ENCODE assay signal across 8 cellular contexts in the genomic region with DNA sequence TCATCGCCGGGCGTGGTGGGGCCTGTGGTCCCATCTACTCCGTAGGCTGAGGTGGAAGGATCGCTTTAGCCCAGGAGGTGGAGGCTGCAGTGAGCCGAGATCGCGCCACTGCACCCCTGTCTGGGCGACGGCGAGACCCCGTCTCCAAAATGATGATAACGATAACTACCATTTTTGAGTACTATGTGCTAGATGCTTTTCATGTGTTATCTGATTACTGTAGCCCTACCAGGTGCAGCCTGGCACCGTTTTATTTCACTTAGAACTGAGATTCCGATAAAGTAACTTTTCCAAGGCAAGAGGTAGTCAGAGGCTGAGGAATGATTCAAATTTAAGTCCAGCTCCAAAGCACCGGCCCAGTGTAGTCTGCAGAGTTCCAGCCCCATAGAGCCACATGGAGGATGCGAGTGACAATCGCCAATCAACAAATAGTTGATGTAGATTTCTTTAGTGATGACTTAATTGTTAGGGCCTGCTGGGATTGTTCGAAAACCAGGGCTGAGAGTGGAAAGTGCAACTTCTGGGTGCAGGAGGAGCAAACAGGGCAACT. TPM values are rescaled to one million over a fixed set of nuclear protein-coding genes. Genes with fewer than 3 reads are reported as not detected.
DNase-seq lines count a peak whose midpoint lies in the region; ATAC-seq, FAIRE-seq and TF ChIP-seq lines count a peak whose summit lies in the region.

No MANE protein-coding gene starts in this region.

- peak overlapping the region; percentile 84 for H2AFZ ChIP-seq in endothelial cell of umbilical vein (ENCODE audit: low read depth, low read length)

- H4K20me1 ChIP-seq in endothelial cell of umbilical vein (replicated peaks; ENCODE audit: control insufficient read depth, extremely low read depth, insufficient read depth, low read length), result no peaks in the 10 kb centered on the region

- H3K4me1 ChIP-seq in Peyer's patch (peaks cover 0 to 17% (median 2%) of the 10 kb centered on the region in 4 donors), endothelial cell of umbilical vein (ENCODE audit: control insufficient read depth, extremely low read depth, insufficient read depth, low read length) (peaks cover 14% of the 10 kb centered on the region), neutrophil (ENCODE audit: control insufficient read depth in 1 of 2, insufficient read depth in 1 of 2, low read depth in 1 of 2, low read length in 1 of 2) (peaks cover 13 to 15% of the 10 kb centered on the region in 2 experiments)

- H3K9ac ChIP-seq in endothelial cell of umbilical vein (replicated peaks; ENCODE audit: extremely low read depth, insufficient read depth, low read length), result peak overlapping the region; percentile 99

- no peaks in the 10 kb centered on the region for H3K9me3 Mint-ChIP-seq in activated CD4-positive, alpha-beta T cell treated with anti-CD3 and anti-CD28 coated beads, Interleukin-2, amount 10 ng/mL, durations not matched to agents 24 days and 14 days

- peaks cover 14% of the 10 kb centered on the region for H3K36me3 Mint-ChIP-seq in activated CD4-positive, alpha-beta T cell treated with anti-CD3 and anti-CD28 coated beads, Interleukin-2, amount 10 ng/mL, durations not matched to agents 24 days and 14 days (ENCODE audit: low read depth)

- POLR2A ChIA-PET in endothelial cell of umbilical vein (lab: Charles Lee), result interaction anchor here (0.8 kb wide), 1 partner anchor 51 kb away, joined by 3 read pairs; no protein-coding TSS in a partner anchor

- H3K4me3 ChIP-seq in Peyer's patch (peak overlapping the region; percentile 74 to 89 (median 82)), endothelial cell of umbilical vein (replicated peaks in 1 of 3; ENCODE audit: insufficient read depth in 1 of 3, low read depth in 1 of 3, low read length in 3 of 3) (peak overlapping the region; percentile 62 to 95 (median 92)), neutrophil (ENCODE audit: low read depth in 1 of 2, low read length in 1 of 2) (peak overlapping the region; percentile 81 to 84)

- H3K27me3 ChIP-seq in Peyer's patch (no peaks in the 10 kb centered on the region), endothelial cell of umbilical vein (ENCODE audit: control insufficient read depth in 2 of 2, insufficient read depth in 2 of 2, low read length in 2 of 2) (no peaks in the 10 kb centered on the region), neutrophil (no peaks in the 10 kb centered on the region)

- no peak for ATAC-seq in HG02884 (IDR thresholded peaks at IDR 0.05; ENCODE audit: unreplicated experiment)

- TSS peak; percentile 44 for BruUV-seq in endothelial cell of umbilical vein (replicated peaks; lab: Mats Ljungman, UMichigan)

- peaks cover 28% of the 10 kb centered on the region for H3K4me1 Mint-ChIP-seq in activated CD4-positive, alpha-beta T cell treated with anti-CD3 and anti-CD28 coated beads, Interleukin-2, amount 10 ng/mL, durations not matched to agents 24 days and 14 days

- H3K27me3 Mint-ChIP-seq in activated CD4-positive, alpha-beta T cell treated with anti-CD3 and anti-CD28 coated beads, Interleukin-2, amount 10 ng/mL, durations not matched to agents 24 days and 14 days, result no peaks in the 10 kb centered on the region

- H3K4me2 ChIP-seq in endothelial cell of umbilical vein (ENCODE audit: insufficient read depth, low read length), result peak overlapping the region; percentile 92

- intact Hi-C loops in activated CD4-positive, alpha-beta T cell treated with anti-CD3 and anti-CD28 coated beads, Interleukin-2, amount 10 ng/mL, durations not matched to agents 24 days and 14 days (cut with micrococcal nuclease), result loop anchor here (5.0 kb wide), 1 partner anchor 555 kb away; the partner anchor contains the start of gene FAM120B
- intact Hi-C loops in endothelial cell of umbilical vein (cut with micrococcal nuclease), result loop anchor here (5.0 kb wide), 1 partner anchor 540 kb away; no protein-coding TSS in a partner anchor

- H3K9me3 ChIP-seq in Peyer's patch (no peaks in the 10 kb centered on the region), endothelial cell of umbilical vein (replicated peaks; ENCODE audit: control insufficient read depth, insufficient read depth, low read length) (no peaks in the 10 kb centered on the region), neutrophil (no peaks in the 10 kb centered on the region)

- H3K4me3 Mint-ChIP-seq in activated CD4-positive, alpha-beta T cell treated with anti-CD3 and anti-CD28 coated beads, Interleukin-2, amount 10 ng/mL, durations not matched to agents 24 days and 14 days, result peak overlapping the region; percentile 100

- TF ChIP-seq CTCF in Peyer's patch (IDR thresholded peaks at IDR 0.05) (no peak), endothelial cell of umbilical vein (IDR thresholded peaks at IDR 0.05; ENCODE audit: extremely low read depth in 1 of 2, insufficient read depth in 1 of 2, low read depth in 1 of 2, low read length in 2 of 2) (no peak), neutrophil (IDR thresholded peaks at IDR 0.05) (no peak)

- H3K36me3 ChIP-seq in Peyer's patch (peaks cover 0 to 9% (median 0%) of the 10 kb centered on the region in 3 donors), endothelial cell of umbilical vein (ENCODE audit: control insufficient read depth in 2 of 2, extremely low read depth in 1 of 2, insufficient read depth in 2 of 2, low read length in 2 of 2) (no peaks in the 10 kb centered on the region), neutrophil (peaks cover 6% of the 10 kb centered on the region)

- H3K9me1 ChIP-seq in endothelial cell of umbilical vein (replicated peaks; ENCODE audit: control insufficient read depth, extremely low read depth, insufficient read depth, low read length), result no peaks in the 10 kb centered on the region

- DNase-seq in activated CD4-positive, alpha-beta T cell treated with anti-CD3 and anti-CD28 coated beads, Interleukin-2, amount 10 ng/mL, durations not matched to agents 24 days and 14 days, result no peak
- DNase-seq in activated CD4-positive, alpha-beta T cell treated with anti-CD3 and anti-CD28 coated beads, Interleukin-2, amount 50 U/mL, for 1 hour, result no peak
- DNase-seq in Peyer's patch, result no peak
- DNase-seq in endothelial cell of umbilical vein (ENCODE audit: low read depth, low spot score), result no peak
- no peak for DNase-seq in activated CD4-positive, CD25-positive, alpha-beta regulatory T cell treated with anti-CD3 and anti-CD28 coated beads, Interleukin-2, amount 50 U/mL, for 72 hours
- no peak for DNase-seq in kidney tubule cell (ENCODE audit: low spot score)

- TF ChIP-seq POLR2A in Peyer's patch (IDR thresholded peaks at IDR 0.05), result no peak
- TF ChIP-seq POLR2A in endothelial cell of umbilical vein (IDR thresholded peaks at IDR 0.05; ENCODE audit: low read depth, low read length), result no peak

- H3K79me2 ChIP-seq in endothelial cell of umbilical vein (ENCODE audit: control insufficient read depth, insufficient read depth, low read length), result peaks cover 11% of the 10 kb centered on the region

- peak overlapping the region; percentile 91 to 97 (median 94) for H3K27ac ChIP-seq in Peyer's patch
- H3K27ac ChIP-seq in endothelial cell of umbilical vein (ENCODE audit: insufficient read depth, low read depth, low read length), result peak overlapping the region; percentile 83
- peak overlapping the region; percentile 83 for H3K27ac ChIP-seq in neutrophil

- peak; percentile 47 for FAIRE-seq in endothelial cell of umbilical vein (lab: Jason Lieb, UNC)

- CTCF ChIA-PET in endothelial cell of umbilical vein (lab: Charles Lee), result interaction anchor here (1.0 to 2.0 kb wide), 6 partner anchors 11 to 765 kb away, joined by 3 to 5 read pairs (median 4); no protein-coding TSS in a partner anchor

- H3K27ac Mint-ChIP-seq in activated CD4-positive, alpha-beta T cell treated with anti-CD3 and anti-CD28 coated beads, Interleukin-2, amount 10 ng/mL, durations not matched to agents 24 days and 14 days, result peak overlapping the region; percentile 94

- dilution Hi-C loops in endothelial cell of umbilical vein (cut with MboI; ENCODE audit: extremely low pct_ligation_motif_present, low sequenced_read_pairs), result no loop called here

RNA-seq across cellular contexts. Expression of gene ERMARD, which starts 0.7 kb away (rescaled TPM):
- total RNA-seq in activated CD4-positive, alpha-beta T cell treated with anti-CD3 and anti-CD28 coated beads, Interleukin-2, amount 10 ng/mL, durations not matched to agents 24 days and 14 days, result 26.2 and 27.9 TPM in 2 replicates
- total RNA-seq in Peyer's patch (10 to 100 TPM; 21.7 to 82.5 (median 32.6) TPM), endothelial cell of umbilical vein (18.8 and 23.8 TPM in 2 replicates)
- 33.7 and 36.4 TPM in 2 replicates for polyA plus RNA-seq in endothelial cell of umbilical vein
- polyA plus RNA-seq in endothelial cell of umbilical vein (2011; cell fraction: cytosol; rRNA removed), result 18.9 and 24.0 TPM in 2 replicates
- polyA plus RNA-seq in endothelial cell of umbilical vein (2011; cell fraction: nucleus; rRNA removed), result 91.4 and 99.9 TPM in 2 replicates
- polyA plus RNA-seq in endothelial cell of umbilical vein (2012), result 10.8 and 21.9 TPM in 2 replicates
- 26.3 and 31.9 TPM in 2 replicates for polyA minus RNA-seq in endothelial cell of umbilical vein
- 6.5 TPM for polyA minus RNA-seq in endothelial cell of umbilical vein (2011; cell fraction: cytosol; rRNA and poly(A)+ RNA removed)
- 16.2 and 27.2 TPM in 2 replicates for polyA minus RNA-seq in endothelial cell of umbilical vein (2011; cell fraction: nucleus; rRNA and poly(A)+ RNA removed)

RNA-seq across cellular contexts. Expression of gene DYNLT2, which starts 0.8 kb away (rescaled TPM):
- 2.1 TPM in 2 replicates for total RNA-seq in activated CD4-positive, alpha-beta T cell treated with anti-CD3 and anti-CD28 coated beads, Interleukin-2, amount 10 ng/mL, durations not matched to agents 24 days and 14 days
- 1 to 10 TPM; 3.9 to 6.0 (median 4.0) TPM for total RNA-seq in Peyer's patch
- 0.88 and 1.5 TPM in 2 replicates for total RNA-seq in endothelial cell of umbilical vein
- 0.21 and 0.39 TPM in 2 replicates for polyA plus RNA-seq in endothelial cell of umbilical vein
- 0.36 and 0.38 TPM in 2 replicates for polyA plus RNA-seq in endothelial cell of umbilical vein (2011; cell fraction: cytosol; rRNA removed)
- 0.91 and 2.7 TPM in 2 replicates for polyA plus RNA-seq in endothelial cell of umbilical vein (2011; cell fraction: nucleus; rRNA removed)
- polyA plus RNA-seq in endothelial cell of umbilical vein (2012), result 0.31 and 0.79 TPM in 2 replicates
- 0.34 and 0.53 TPM in 2 replicates for polyA minus RNA-seq in endothelial cell of umbilical vein
- polyA minus RNA-seq in endothelial cell of umbilical vein (2011; cell fraction: cytosol; rRNA and poly(A)+ RNA removed), result not detected
- 1.3 and 1.6 TPM in 2 replicates for polyA minus RNA-seq in endothelial cell of umbilical vein (2011; cell fraction: nucleus; rRNA and poly(A)+ RNA removed)

RNA-seq across cellular contexts. Expression of gene PHF10, which starts 27.8 kb away (rescaled TPM):
- 91.2 and 92.2 TPM in 2 replicates for total RNA-seq in activated CD4-positive, alpha-beta T cell treated with anti-CD3 and anti-CD28 coated beads, Interleukin-2, amount 10 ng/mL, durations not matched to agents 24 days and 14 days
- total RNA-seq in Peyer's patch, result 10 to 100 TPM; 23.3 to 46.0 (median 30.6) TPM
- 62.4 and 62.6 TPM in 2 replicates for total RNA-seq in endothelial cell of umbilical vein
- 16.3 and 19.1 TPM in 2 replicates for polyA plus RNA-seq in endothelial cell of umbilical vein
- 31.6 and 32.6 TPM in 2 replicates for polyA plus RNA-seq in endothelial cell of umbilical vein (2011; cell fraction: cytosol; rRNA removed)
- polyA plus RNA-seq in endothelial cell of umbilical vein (2011; cell fraction: nucleus; rRNA removed), result 73.6 and 98.4 TPM in 2 replicates
- 29.6 and 42.4 TPM in 2 replicates for polyA plus RNA-seq in endothelial cell of umbilical vein (2012)
- 18.7 and 21.0 TPM in 2 replicates for polyA minus RNA-seq in endothelial cell of umbilical vein
- 19.0 TPM for polyA minus RNA-seq in endothelial cell of umbilical vein (2011; cell fraction: cytosol; rRNA and poly(A)+ RNA removed)
- polyA minus RNA-seq in endothelial cell of umbilical vein (2011; cell fraction: nucleus; rRNA and poly(A)+ RNA removed), result 39.4 and 75.5 TPM in 2 replicates

RNA-seq across cellular contexts. Expression of gene C6orf120, which starts 50.2 kb away (rescaled TPM):
- 23.2 and 23.8 TPM in 2 replicates for total RNA-seq in activated CD4-positive, alpha-beta T cell treated with anti-CD3 and anti-CD28 coated beads, Interleukin-2, amount 10 ng/mL, durations not matched to agents 24 days and 14 days
- 10 to 100 TPM; 19.0 to 41.5 (median 31.4) TPM for total RNA-seq in Peyer's patch
- total RNA-seq in endothelial cell of umbilical vein, result 28.2 and 30.1 TPM in 2 replicates
- 13.8 and 13.9 TPM in 2 replicates for polyA plus RNA-seq in endothelial cell of umbilical vein
- polyA plus RNA-seq in endothelial cell of umbilical vein (2011; cell fraction: cytosol; rRNA removed), result 9.1 and 10.5 TPM in 2 replicates
- polyA plus RNA-seq in endothelial cell of umbilical vein (2011; cell fraction: nucleus; rRNA removed), result 6.1 and 7.2 TPM in 2 replicates
- 17.9 and 21.9 TPM in 2 replicates for polyA plus RNA-seq in endothelial cell of umbilical vein (2012)
- 14.6 and 16.0 TPM in 2 replicates for polyA minus RNA-seq in endothelial cell of umbilical vein
- 7.3 TPM for polyA minus RNA-seq in endothelial cell of umbilical vein (2011; cell fraction: cytosol; rRNA and poly(A)+ RNA removed)
- 12.1 and 18.8 TPM in 2 replicates for polyA minus RNA-seq in endothelial cell of umbilical vein (2011; cell fraction: nucleus; rRNA and poly(A)+ RNA removed)

RNA-seq across cellular contexts. Expression of gene WDR27, which starts 50.3 kb away (rescaled TPM):
- total RNA-seq in activated CD4-positive, alpha-beta T cell treated with anti-CD3 and anti-CD28 coated beads, Interleukin-2, amount 10 ng/mL, durations not matched to agents 24 days and 14 days, result 29.0 and 33.3 TPM in 2 replicates
- total RNA-seq in Peyer's patch (100 to 1,000 TPM in 1 of 4 donors, 10 to 100 TPM in 3; 23.1 to 101 (median 75.8) TPM), endothelial cell of umbilical vein (69.7 and 75.2 TPM in 2 replicates)
- polyA plus RNA-seq in endothelial cell of umbilical vein, result 51.1 and 60.1 TPM in 2 replicates
- 9.9 and 15.5 TPM in 2 replicates for polyA plus RNA-seq in endothelial cell of umbilical vein (2011; cell fraction: cytosol; rRNA removed)
- polyA plus RNA-seq in endothelial cell of umbilical vein (2011; cell fraction: nucleus; rRNA removed), result 685 and 699 TPM in 2 replicates
- polyA plus RNA-seq in endothelial cell of umbilical vein (2012), result 24.7 and 30.7 TPM in 2 replicates
- 70.8 and 72.7 TPM in 2 replicates for polyA minus RNA-seq in endothelial cell of umbilical vein
- 12.3 TPM for polyA minus RNA-seq in endothelial cell of umbilical vein (2011; cell fraction: cytosol; rRNA and poly(A)+ RNA removed)
- polyA minus RNA-seq in endothelial cell of umbilical vein (2011; cell fraction: nucleus; rRNA and poly(A)+ RNA removed), result 178 and 205 TPM in 2 replicates
